ENCODE assay signal across 29 cellular contexts in genomic region chr13:64884976-64885375, GRCh38.
"Had no signal": no experiment of that assay in that cellular context is flagged by ENCODE, and none has a peak within 500 bp of the region (broad histone marks: within the 10 kb centered on the region; RNA-seq: fewer than 3 reads in every experiment).

No MANE protein-coding gene starts in this region.

- H3K27ac ChIP-seq: esophagus squamous epithelium, heart right ventricle, lower lobe of right lung, ovary, psoas muscle, skin epidermis, spleen, testis, tibial artery had no signal

- H3K4me1 ChIP-seq: esophagus squamous epithelium, heart right ventricle, lower lobe of right lung, psoas muscle, spleen, testis, tibial artery had no signal

- FAIRE-seq: endometrium had no signal

- H3K9me3 ChIP-seq: esophagus squamous epithelium, lower lobe of right lung, ovary, psoas muscle, testis, tibial artery had no signal

- H3K4me3 ChIP-seq: esophagus squamous epithelium, heart right ventricle, lower lobe of right lung, ovary, psoas muscle, skin epidermis, spleen, testis, tibial artery had no signal

- H3K4me1 Mint-ChIP-seq: mesothelial cell of epicardium; naive thymus-derived CD8-positive, alpha-beta T cell; nephron progenitor cell; stimulated activated memory B cell treated with anti-CD40 and anti-IgM and Interleukin-4, amounts not matched to agents 10 μg/mL and 1 μg/mL and 100 μg/mL, for 72 hours had no signal

- H3K36me3 Mint-ChIP-seq: mesothelial cell of epicardium; naive thymus-derived CD8-positive, alpha-beta T cell; stimulated activated memory B cell treated with anti-CD40 and anti-IgM and Interleukin-4, amounts not matched to agents 10 μg/mL and 1 μg/mL and 100 μg/mL, for 72 hours; type B pancreatic cell had no signal

- DNase-seq: cortex of kidney; effector memory CD8-positive, alpha-beta T cell; erythroblast; esophagus squamous epithelium; foreskin melanocyte; glutamatergic neuron; heart right ventricle; hippocampal formation; islet precursor cell; left ventricle myocardium superior; lower lobe of right lung; naive thymus-derived CD8-positive, alpha-beta T cell; nephron progenitor cell; nucleus accumbens; ovary; posterior cingulate gyrus; psoas muscle; right cardiac atrium; spleen; stimulated activated CD4-positive, alpha-beta T cell treated with anti-CD3 and anti-CD28 coated beads, Interleukin-4, amount 100 ng/mL, for 4 hours; stimulated activated naive CD8-positive, alpha-beta T cell treated with anti-CD3 and anti-CD28 coated beads, Interleukin-15, Interleukin-2, amounts not matched to agents 100 U/mL and 50 U/mL, for 24 hours; substantia nigra; testis; tibial artery had no signal

- ATAC-seq: effector memory CD8-positive, alpha-beta T cell; heart right ventricle; left ventricle myocardium superior; lower lobe of right lung; naive thymus-derived CD8-positive, alpha-beta T cell; psoas muscle; right cardiac atrium; stimulated activated memory B cell treated with anti-CD40 and anti-IgM and Interleukin-4, amounts not matched to agents 10 μg/mL and 1 μg/mL and 100 μg/mL, for 72 hours; stimulated activated naive CD8-positive, alpha-beta T cell treated with anti-CD3 and anti-CD28 coated beads, Interleukin-15, Interleukin-2, amounts not matched to agents 100 U/mL and 50 U/mL, for 24 hours had no signal

- H3K27ac Mint-ChIP-seq: effector memory CD8-positive, alpha-beta T cell; mesothelial cell of epicardium; naive thymus-derived CD8-positive, alpha-beta T cell; nephron progenitor cell; stimulated activated memory B cell treated with anti-CD40 and anti-IgM and Interleukin-4, amounts not matched to agents 10 μg/mL and 1 μg/mL and 100 μg/mL, for 72 hours; type B pancreatic cell had no signal

- H3K27me3 ChIP-seq: esophagus squamous epithelium, heart right ventricle, ovary, spleen, testis, tibial artery had no signal

- H3K9me3 Mint-ChIP-seq: nephron progenitor cell had no signal

- H3K4me3 Mint-ChIP-seq: effector memory CD8-positive, alpha-beta T cell; mesothelial cell of epicardium; naive thymus-derived CD8-positive, alpha-beta T cell; nephron progenitor cell; stimulated activated memory B cell treated with anti-CD40 and anti-IgM and Interleukin-4, amounts not matched to agents 10 μg/mL and 1 μg/mL and 100 μg/mL, for 72 hours; type B pancreatic cell had no signal

- H3K36me3 ChIP-seq: esophagus squamous epithelium, heart right ventricle, lower lobe of right lung, ovary, spleen, tibial artery had no signal

- H3K27me3 Mint-ChIP-seq: effector memory CD8-positive, alpha-beta T cell; naive thymus-derived CD8-positive, alpha-beta T cell; stimulated activated memory B cell treated with anti-CD40 and anti-IgM and Interleukin-4, amounts not matched to agents 10 μg/mL and 1 μg/mL and 100 μg/mL, for 72 hours; type B pancreatic cell had no signal
